13 cellular contexts compared by ENCODE assay signal in genomic region chr19:19026299-19026971, GRCh38. TPM values are rescaled to one million over a fixed set of nuclear protein-coding genes. Genes with fewer than 3 reads are reported as not detected.
DNase-seq lines count a peak whose midpoint lies in the region; ATAC-seq, FAIRE-seq and TF ChIP-seq lines count a peak whose summit lies in the region.
"Had no signal": no experiment of that assay in that cellular context is flagged by ENCODE, and none has a peak within 500 bp of the region (broad histone marks: within the 10 kb centered on the region; RNA-seq: fewer than 3 reads in every experiment).

No MANE protein-coding gene starts in this region.

- no peak overlapping the region for H3K27ac Mint-ChIP-seq in T-helper 17 cell
- H3K27ac Mint-ChIP-seq: stimulated activated naive CD8-positive, alpha-beta T cell treated with anti-CD3 and anti-CD28 coated beads, Interleukin-15, amount 100 ng/mL, for 72 hours had no signal

- TF ChIP-seq POLR2A in GM18505 (IDR thresholded peaks at IDR 0.05; ENCODE audit: borderline replicate concordance, extremely low read depth, insufficient read depth, insufficient read length): no peak

- no peaks in the 10 kb centered on the region for H3K9me3 ChIP-seq in GM23248 (ENCODE audit: low read depth)
- H3K9me3 ChIP-seq in T-helper 17 cell (ENCODE audit: control insufficient read depth, low read length, poor library complexity, severe bottlenecking): no peaks in the 10 kb centered on the region
- H3K9me3 ChIP-seq in psoas muscle: no peaks in the 10 kb centered on the region

- H3K4me1 ChIP-seq in GM23248 (ENCODE audit: insufficient read depth) (peaks cover 5% of the 10 kb centered on the region; the same call in 1 of the 2 replicates), psoas muscle (peaks cover 6% of the 10 kb centered on the region)

- H3K9me2 ChIP-seq in GM23248 (ENCODE audit: insufficient read depth): no peaks in the 10 kb centered on the region

- H3K9ac ChIP-seq in GM23248: no peak overlapping the region

- intact Hi-C loops in psoas muscle (cut with DNase I): no loop called here

- peaks cover 30% of the 10 kb centered on the region for H3K4me1 Mint-ChIP-seq in T-helper 17 cell

- H3K36me3 ChIP-seq in GM23248 (ENCODE audit: low read depth): peaks cover 57% of the 10 kb centered on the region
- peaks cover 16 to 89% of the 10 kb centered on the region in 2 donors for H3K36me3 ChIP-seq in psoas muscle (ENCODE audit: insufficient read depth in 1 of 2, low read depth in 1 of 2)

- peaks cover 99% of the 10 kb centered on the region for H3K79me2 ChIP-seq in GM23248 (ENCODE audit: insufficient read depth)

- H3K27ac ChIP-seq in GM23248: no peak overlapping the region
- no peak overlapping the region for H3K27ac ChIP-seq in psoas muscle

- no peak overlapping the region for H2AFZ ChIP-seq in GM23248

- 55 to 59% methylated on average over 10 of the region's 10 CpGs for WGBS in GM23248 (ENCODE audit: low coverage in 1 of 2, low lambda C conversion rate in 2 of 2, missing lambda C conversion rate in 2 of 2), 2 experiments
- WGBS in psoas muscle, 3 donors: 52 to 63% (median 55%) methylated on average over 10 of the region's 10 CpGs

- peak overlapping the region; percentile 25 for H3K4me3 Mint-ChIP-seq in T-helper 17 cell
- H3K4me3 Mint-ChIP-seq: stimulated activated naive CD8-positive, alpha-beta T cell treated with anti-CD3 and anti-CD28 coated beads, Interleukin-15, amount 100 ng/mL, for 72 hours had no signal

- TF ChIP-seq CTCF in psoas muscle (IDR thresholded peaks at IDR 0.05): peak; percentile 27

- ATAC-seq in T-helper 17 cell (no peak), psoas muscle (peak; percentile 63 to 81 (median 77)), GM18858 (IDR thresholded peaks at IDR 0.05; ENCODE audit: unreplicated experiment) (no peak), GM18505 (IDR thresholded peaks at IDR 0.05; ENCODE audit: unreplicated experiment) (no peak)
- ATAC-seq: stimulated activated naive CD8-positive, alpha-beta T cell treated with anti-CD3 and anti-CD28 coated beads, Interleukin-15, amount 100 ng/mL, for 72 hours had no signal

- FAIRE-seq in RCC 7860 (lab: Jason Lieb, UNC): no peak
- FAIRE-seq: small intestine had no signal

- no peak overlapping the region for H3K4me2 ChIP-seq in GM23248 (ENCODE audit: unreplicated experiment)

- H3K27me3 Mint-ChIP-seq in T-helper 17 cell: no peaks in the 10 kb centered on the region
- H3K27me3 Mint-ChIP-seq: stimulated activated naive CD8-positive, alpha-beta T cell treated with anti-CD3 and anti-CD28 coated beads, Interleukin-15, amount 100 ng/mL, for 72 hours had no signal

- in situ Hi-C loops in GM23248 (cut with MboI): no loop called here

- H3K36me3 Mint-ChIP-seq in T-helper 17 cell (ENCODE audit: low read depth): peaks cover 9% of the 10 kb centered on the region

- H3F3A ChIP-seq in GM23248 (ENCODE audit: insufficient read depth): peaks cover 23% of the 10 kb centered on the region

- H3K27me3 ChIP-seq in GM23248 (replicated peaks; ENCODE audit: insufficient read depth): no peaks in the 10 kb centered on the region
- no peaks in the 10 kb centered on the region for H3K27me3 ChIP-seq in psoas muscle (ENCODE audit: insufficient read depth in 3 of 3, low read length in 2 of 3)

- no peaks in the 10 kb centered on the region for H4K20me1 ChIP-seq in GM23248 (ENCODE audit: insufficient read depth)

- DNase-seq in GM23248 (peak; percentile 17), T-helper 17 cell (no peak), glomerular visceral epithelial cell (ENCODE audit: extremely low spot score) (peak; percentile 30), psoas muscle (no peak), cortex of kidney (lab: John Stamatoyannopoulos, UW) (no peak), RCC 7860 (ENCODE audit: low spot score) (no peak)
- DNase-seq: activated CD4-positive, alpha-beta T cell treated with anti-CD3 and anti-CD28 coated beads for 1 hour; HCEC 1CT; NCI-H524 treated with DMSO at 0.1 percent for 48 hours; small intestine; stimulated activated naive CD8-positive, alpha-beta T cell treated with anti-CD3 and anti-CD28 coated beads, Interleukin-15, amount 100 ng/mL, for 72 hours had no signal

- H3K4me3 ChIP-seq in GM23248 (no peak overlapping the region), psoas muscle (no peak overlapping the region)

RNA-seq across cellular contexts. Expression of gene SUGP2, which starts 6.9 kb away (rescaled TPM):
- total RNA-seq in GM23248 (2014; rRNA removed; shearing (Covaris generic)): 27.6 and 29.7 TPM in 2 replicates
- polyA plus RNA-seq in GM23248 (2016; fragmentation: Nextera tagmentation; extraction: Ambion mirVana) (26.7 and 28.8 TPM in 2 replicates), psoas muscle (10 to 100 TPM; 31.8 to 45.3 (median 34.4) TPM)
- total RNA-seq in T-helper 17 cell (100 to 1,000 TPM; 109 to 127 TPM), psoas muscle (10 to 100 TPM; 41.3 to 53.3 (median 48.1) TPM)

RNA-seq across cellular contexts. Expression of gene ARMC6, which starts 7.0 kb away (rescaled TPM):
- total RNA-seq in GM23248 (2014; rRNA removed; shearing (Covaris generic)): 43.1 and 45.0 TPM in 2 replicates
- 23.9 and 26.0 TPM in 2 replicates for polyA plus RNA-seq in GM23248 (2016; fragmentation: Nextera tagmentation; extraction: Ambion mirVana)
- total RNA-seq in T-helper 17 cell: 10 to 100 TPM; 11.6 to 12.3 TPM
- 10 to 100 TPM; 13.7 to 22.6 (median 18.8) TPM for total RNA-seq in psoas muscle
- 10 to 100 TPM; 22.8 to 74.1 (median 25.7) TPM for polyA plus RNA-seq in psoas muscle

RNA-seq across cellular contexts. Expression of gene SLC25A42, which starts 37.4 kb away (rescaled TPM):
- 6.9 and 7.3 TPM in 2 replicates for total RNA-seq in GM23248 (2014; rRNA removed; shearing (Covaris generic))
- polyA plus RNA-seq in GM23248 (2016; fragmentation: Nextera tagmentation; extraction: Ambion mirVana): 4.8 and 5.9 TPM in 2 replicates
- 10 to 100 TPM; 17.1 to 18.9 TPM for total RNA-seq in T-helper 17 cell
- 10 to 100 TPM; 14.7 to 40.2 (median 24.5) TPM for total RNA-seq in psoas muscle
- polyA plus RNA-seq in psoas muscle: 10 to 100 TPM in 2 of 3 donors, 1 to 10 TPM in 1; 4.6 to 31.9 (median 12.2) TPM

Comparison
In these comparisons a context has a peak if more than half of its experiments do, and no peak if none do; other contexts are left out.
1. DNase-seq: peak in GM23248 (single experiment) and glomerular visceral epithelial cell (single experiment); none in T-helper 17 cell (0 of 3), psoas muscle (0 of 2), cortex of kidney (single experiment) and RCC 7860 (single experiment).
2. ATAC-seq: peak in psoas muscle (4 of 4); none in T-helper 17 cell (single experiment), GM18858 (single experiment) and GM18505 (single experiment).